22 cellular contexts compared by ENCODE assay signal in the genomic region with DNA sequence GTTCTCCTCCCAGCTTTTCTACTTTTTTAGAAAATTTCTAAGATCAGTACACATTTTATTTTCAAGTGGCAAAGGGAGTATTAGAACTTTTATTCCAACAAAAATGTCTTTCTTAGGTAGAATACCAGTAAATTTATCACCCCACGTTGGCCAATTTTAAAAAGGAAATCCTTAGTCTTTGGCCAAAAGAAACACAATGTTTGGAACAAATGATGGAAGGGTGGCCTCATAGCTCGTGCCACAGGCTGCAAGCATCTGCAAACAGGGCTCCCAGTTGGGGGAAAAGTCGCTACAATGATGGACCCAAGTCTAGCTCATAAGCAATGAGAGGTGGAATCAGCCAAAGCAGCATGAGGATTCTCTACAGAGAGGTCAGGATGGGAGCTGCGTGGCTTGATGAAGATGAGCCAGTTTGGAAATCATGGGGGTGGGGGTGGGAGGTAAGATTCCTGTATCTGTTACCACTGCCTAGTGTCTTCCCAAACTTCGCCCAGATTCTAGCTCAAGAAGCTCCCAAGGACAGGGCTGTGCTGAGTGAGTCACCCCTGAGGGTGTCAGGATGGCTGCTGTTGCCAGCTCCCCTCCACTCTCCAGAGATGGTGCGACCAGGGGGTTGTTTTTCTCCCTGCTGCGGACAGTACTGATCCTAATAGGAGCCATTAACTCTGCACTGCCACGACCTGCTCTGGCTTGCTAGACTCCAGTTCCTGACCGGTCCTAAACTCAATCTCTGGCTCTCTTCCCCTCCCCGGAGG.
DNase-seq lines count a peak whose midpoint lies in the region; ATAC-seq, FAIRE-seq and TF ChIP-seq lines count a peak whose summit lies in the region.
"Had no signal": no experiment of that assay in that cellular context is flagged by ENCODE, and none has a peak within 500 bp of the region (broad histone marks: within the 10 kb centered on the region; RNA-seq: fewer than 3 reads in every experiment).

No MANE protein-coding gene starts in this region.

- peak overlapping the region; percentile 77 for H3K27ac ChIP-seq in PC-3 (ENCODE audit: low read length)
- no peak overlapping the region for H3K27ac ChIP-seq in osteoblast (ENCODE audit: low read depth, low read length)
- H3K27ac ChIP-seq: ascending aorta had no signal

- H3K4me1 Mint-ChIP-seq in activated CD8-positive, alpha-beta T cell treated with anti-CD3 and anti-CD28 coated beads, Interleukin-2, amount 10 ng/mL, durations not matched to agents 7 days and 5 days (ENCODE audit: low read depth): peaks cover 9% of the 10 kb centered on the region

- H3K4me1 ChIP-seq in PC-3 (ENCODE audit: insufficient read depth, low read length) (peaks cover 36% of the 10 kb centered on the region), osteoblast (ENCODE audit: insufficient read depth, low read length) (peaks cover 33% of the 10 kb centered on the region)

- no peak overlapping the region for H3K9ac ChIP-seq in PC-3 (ENCODE audit: low read length)

- no peaks in the 10 kb centered on the region for H3F3A ChIP-seq in PC-3 (ENCODE audit: low read length, unreplicated experiment)

- no peak overlapping the region for H3K27ac Mint-ChIP-seq in activated CD8-positive, alpha-beta T cell treated with anti-CD3 and anti-CD28 coated beads, Interleukin-2, amount 10 ng/mL, durations not matched to agents 7 days and 5 days
- H3K27ac Mint-ChIP-seq: activated naive CD4-positive, alpha-beta T cell treated with anti-CD3 and anti-CD28 coated beads for 36 hours had no signal

- H3K9me3 ChIP-seq in PC-3 (ENCODE audit: low read length): no peaks in the 10 kb centered on the region
- no peaks in the 10 kb centered on the region for H3K9me3 ChIP-seq in osteoblast (ENCODE audit: low read depth, low read length)
- H3K9me3 ChIP-seq: ascending aorta had no signal

- no peak for ATAC-seq in PC-3
- no peak for ATAC-seq in activated CD8-positive, alpha-beta T cell treated with anti-CD3 and anti-CD28 coated beads, Interleukin-2, amount 10 ng/mL, durations not matched to agents 7 days and 5 days
- ATAC-seq: naive thymus-derived CD4-positive, alpha-beta T cell had no signal

- no TSS peak for BruUV-seq in PC-3 (replicated peaks; lab: Mats Ljungman, UMichigan)

- no peak for TF ChIP-seq CTCF in PC-3 (conservative IDR thresholded peaks at IDR 0.05; ENCODE audit: low read depth, low read length)
- TF ChIP-seq CTCF in osteoblast (IDR thresholded peaks at IDR 0.05; ENCODE audit: extremely low read depth, low read depth, low read length): no peak

- no peaks in the 10 kb centered on the region for H3K9me2 ChIP-seq in PC-3 (replicated peaks; ENCODE audit: low read length)

- intact Hi-C loops in PC-3 (cut with micrococcal nuclease): loop anchor here (5.0 kb wide), 1 partner anchor 280 kb away; no protein-coding TSS in a partner anchor

- no peaks in the 10 kb centered on the region for H3K79me2 ChIP-seq in PC-3 (ENCODE audit: low read length)
- H3K79me2 ChIP-seq in osteoblast (ENCODE audit: insufficient read depth, low read length): no peaks in the 10 kb centered on the region

- H3K27me3 Mint-ChIP-seq in activated CD8-positive, alpha-beta T cell treated with anti-CD3 and anti-CD28 coated beads, Interleukin-2, amount 10 ng/mL, durations not matched to agents 7 days and 5 days (ENCODE audit: low read depth): no peaks in the 10 kb centered on the region
- H3K27me3 Mint-ChIP-seq: naive thymus-derived CD4-positive, alpha-beta T cell had no signal

- H4K20me1 ChIP-seq in PC-3 (ENCODE audit: low read length) (no peaks in the 10 kb centered on the region), osteoblast (ENCODE audit: insufficient read depth, low read length) (no peaks in the 10 kb centered on the region)

- POLR2A ChIA-PET in PC-3 (lab: Charles Lee; ENCODE audit: unreplicated experiment): interaction anchor here (0.5 kb wide), 1 partner anchor 115 kb away, joined by 3 read pairs; no protein-coding TSS in a partner anchor
- POLR2A ChIA-PET in activated CD8-positive, alpha-beta T cell treated with anti-CD3 and anti-CD28 coated beads, Interleukin-2, amount 10 ng/mL, durations not matched to agents 7 days and 5 days (lab: Charles Lee): interaction anchor here (1.2 kb wide), 1 partner anchor 10 kb away, joined by 3 read pairs; no protein-coding TSS in a partner anchor

- H3K27me3 ChIP-seq in PC-3 (ENCODE audit: low read length) (no peaks in the 10 kb centered on the region), osteoblast (ENCODE audit: insufficient read depth, low read length) (no peaks in the 10 kb centered on the region)
- H3K27me3 ChIP-seq: ascending aorta had no signal

- H3K9me3 Mint-ChIP-seq in activated CD8-positive, alpha-beta T cell treated with anti-CD3 and anti-CD28 coated beads, Interleukin-2, amount 10 ng/mL, durations not matched to agents 7 days and 5 days (ENCODE audit: insufficient read depth): no peaks in the 10 kb centered on the region
- H3K9me3 Mint-ChIP-seq: activated naive CD4-positive, alpha-beta T cell treated with anti-CD3 and anti-CD28 coated beads for 36 hours; naive thymus-derived CD4-positive, alpha-beta T cell had no signal

- DNase-seq in EH (ENCODE audit: low read depth) (peak; percentile 55), PC-3 (no peak), dermis microvascular lymphatic vessel endothelial cell (ENCODE audit: low read depth in 2 of 2) (peak; percentile 54 to 60), osteoblast (ENCODE audit: insufficient read length, low spot score, missing footprints) (peak; percentile 87), HUDEP-2 (lab: John Stamatoyannopoulos, UW; ENCODE audit: unreplicated experiment in 76 of 76) (no peak), GM19239 (ENCODE audit: insufficient read length, low spot score) (no peak)
- no peak for DNase-seq in activated CD8-positive, alpha-beta T cell treated with anti-CD3 and anti-CD28 coated beads, Interleukin-2, amount 10 ng/mL, durations not matched to agents 7 days and 5 days
- DNase-seq: activated naive CD4-positive, alpha-beta T cell treated with anti-CD3 and anti-CD28 coated beads for 36 hours; activated T-cell treated with anti-CD3 and anti-CD28 coated beads for 4 hours; DND-41; hippocampal formation; Karpas-422; naive thymus-derived CD4-positive, alpha-beta T cell; NCI-H1092 treated with DMSO at 0.1 percent for 48 hours; NCI-H2081; NCI-H510A treated with DMSO at 0.1 percent for 48 hours; posterior cingulate gyrus; small intestine; stimulated activated CD8-positive, alpha-beta memory T cell treated with anti-CD3 and anti-CD28 coated beads, Interleukin-4, amount 100 ng/mL, for 48 hours had no signal

- CTCF ChIA-PET in PC-3 (lab: Charles Lee): no interaction called here
- CTCF ChIA-PET in activated CD8-positive, alpha-beta T cell treated with anti-CD3 and anti-CD28 coated beads, Interleukin-2, amount 10 ng/mL, durations not matched to agents 7 days and 5 days (lab: Charles Lee): interaction anchor here (0.8 to 2.2 kb wide), 4 partner anchors 7 to 278 kb away, joined by 3 to 6 read pairs (median 4); no protein-coding TSS in a partner anchor

- peaks cover 2% of the 10 kb centered on the region for H3K36me3 Mint-ChIP-seq in activated CD8-positive, alpha-beta T cell treated with anti-CD3 and anti-CD28 coated beads, Interleukin-2, amount 10 ng/mL, durations not matched to agents 7 days and 5 days (ENCODE audit: low read depth)

- H2AFZ ChIP-seq in PC-3 (ENCODE audit: low read length) (no peak overlapping the region), osteoblast (ENCODE audit: low read length) (no peak overlapping the region)

- FAIRE-seq in GM19239 (lab: Jason Lieb, UNC): no peak
- FAIRE-seq: GM18507, keratinocyte, small intestine had no signal

- H3K36me3 ChIP-seq in PC-3 (ENCODE audit: low read depth, low read length) (no peaks in the 10 kb centered on the region), osteoblast (ENCODE audit: insufficient read depth, low read length) (no peaks in the 10 kb centered on the region)

- H3K4me3 ChIP-seq in PC-3 (ENCODE audit: low read length) (no peak overlapping the region), osteoblast (ENCODE audit: insufficient read depth, low read length) (no peak overlapping the region)
- H3K4me3 ChIP-seq: ascending aorta had no signal

- no peak overlapping the region for H3K4me3 Mint-ChIP-seq in activated CD8-positive, alpha-beta T cell treated with anti-CD3 and anti-CD28 coated beads, Interleukin-2, amount 10 ng/mL, durations not matched to agents 7 days and 5 days
- H3K4me3 Mint-ChIP-seq: activated naive CD4-positive, alpha-beta T cell treated with anti-CD3 and anti-CD28 coated beads for 36 hours; naive thymus-derived CD4-positive, alpha-beta T cell had no signal

- H3K4me2 ChIP-seq in PC-3 (ENCODE audit: low read length) (no peak overlapping the region), osteoblast (ENCODE audit: insufficient read depth, low read length) (no peak overlapping the region)

Comparison
In these comparisons a context has a peak if more than half of its experiments do, and no peak if none do; other contexts are left out.
1. DNase-seq: peak in EH (single experiment), dermis microvascular lymphatic vessel endothelial cell (2 of 2) and osteoblast (single experiment); none in PC-3 (single experiment), HUDEP-2 (0 of 76), GM19239 (single experiment) and activated CD8-positive, alpha-beta T cell treated with anti-CD3 and anti-CD28 coated beads, Interleukin-2, amount 10 ng/mL, durations not matched to agents 7 days and 5 days (single experiment).